ENCODE assay signal across 27 cellular contexts in the genomic region with DNA sequence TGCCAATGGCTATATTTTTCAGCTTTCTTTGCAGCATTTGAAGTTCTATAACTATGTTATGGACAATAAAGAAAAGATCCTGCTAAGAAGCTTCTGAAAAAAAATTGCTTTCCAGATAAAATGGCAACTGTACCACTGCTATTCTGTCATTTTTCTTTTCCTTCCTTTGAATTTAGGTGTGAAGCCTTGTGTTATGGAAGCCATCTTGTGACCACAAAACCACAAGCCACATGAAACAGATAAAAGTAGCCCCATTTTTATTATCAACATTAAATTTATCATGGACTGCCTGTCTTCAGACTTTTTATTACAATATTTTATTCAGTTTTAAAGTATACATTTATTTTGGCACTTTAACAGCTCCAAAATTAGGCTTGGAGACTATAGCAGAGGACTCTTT.
"Had no signal": no experiment of that assay in that cellular context is flagged by ENCODE, and none has a peak within 500 bp of the region (broad histone marks: within the 10 kb centered on the region; RNA-seq: fewer than 3 reads in every experiment).

No MANE protein-coding gene starts in this region.

- H3K27me3 ChIP-seq: breast epithelium, Peyer's patch, SJCRH30 had no signal

- H3K4me3 ChIP-seq: breast epithelium, Peyer's patch, SJCRH30 had no signal

- DNase-seq: activated CD4-positive, alpha-beta memory T cell treated with anti-CD3 and anti-CD28 coated beads, Interleukin-2, amount 10 ng/mL, durations not matched to agents 7 days and 5 days; activated CD4-positive, alpha-beta T cell treated with anti-CD3 and anti-CD28 coated beads for 36 hours; activated CD4-positive, alpha-beta T cell treated with anti-CD3 and anti-CD28 coated beads, Interleukin-2, amount 50 U/mL, for 1 hour; activated gamma-delta T cell; activated naive CD4-positive, alpha-beta T cell treated with anti-CD3 and anti-CD28 coated beads for 36 hours; activated T-cell treated with anti-CD3 and anti-CD28 coated beads for 4 hours; activated T-cell treated with anti-CD3 and anti-CD28 coated beads, Interleukin-2, amount 50 U/mL, for 48 hours; anterior cingulate cortex; caudate nucleus; Kasumi-1; KBM-7; NCI-H1105; NCI-H1436; NCI-H187; NCI-H2081; NCI-H446; NCI-H524; Peyer's patch; Right ventricle myocardium superior; SJCRH30; SK-N-SH; WERI-Rb-1 had no signal

- H3K4me2 ChIP-seq: SK-N-SH had no signal

- H3K4me1 ChIP-seq: breast epithelium, Peyer's patch had no signal

- H3K36me3 Mint-ChIP-seq: activated naive CD8-positive, alpha-beta T cell had no signal

- H3K36me3 ChIP-seq: breast epithelium, Peyer's patch, SJCRH30, WERI-Rb-1 had no signal

- H3K27ac Mint-ChIP-seq: activated CD4-positive, alpha-beta memory T cell treated with anti-CD3 and anti-CD28 coated beads, Interleukin-2, amount 10 ng/mL, durations not matched to agents 7 days and 5 days; activated CD4-positive, alpha-beta T cell treated with anti-CD3 and anti-CD28 coated beads for 36 hours; activated naive CD4-positive, alpha-beta T cell treated with anti-CD3 and anti-CD28 coated beads for 36 hours; activated naive CD8-positive, alpha-beta T cell; activated T-helper 17 cell treated with anti-CD3 and anti-CD28 coated beads, Interleukin-2, amount 50 U/mL, for 72 hours; T-helper 1 cell treated with Interleukin-12 subunit alpha and Interleukin-12 subunit beta and Interleukin-4 antibody, amounts not matched to agents 30 μg/mL and 1 μg/mL, for 36 hours had no signal

- H3K9me2 ChIP-seq: SK-N-SH had no signal

- H3K9me3 ChIP-seq: breast epithelium, Peyer's patch, SJCRH30, SK-N-SH had no signal

- H3K9me3 Mint-ChIP-seq: activated CD4-positive, alpha-beta memory T cell treated with anti-CD3 and anti-CD28 coated beads, Interleukin-2, amount 10 ng/mL, durations not matched to agents 7 days and 5 days; activated naive CD4-positive, alpha-beta T cell treated with anti-CD3 and anti-CD28 coated beads for 36 hours; activated T-helper 17 cell treated with anti-CD3 and anti-CD28 coated beads, Interleukin-2, amount 50 U/mL, for 72 hours; T-helper 1 cell treated with Interleukin-12 subunit alpha and Interleukin-12 subunit beta and Interleukin-4 antibody, amounts not matched to agents 30 μg/mL and 1 μg/mL, for 36 hours had no signal

- H3K4me3 Mint-ChIP-seq: activated CD4-positive, alpha-beta memory T cell treated with anti-CD3 and anti-CD28 coated beads, Interleukin-2, amount 10 ng/mL, durations not matched to agents 7 days and 5 days; activated CD4-positive, alpha-beta T cell treated with anti-CD3 and anti-CD28 coated beads for 36 hours; activated naive CD4-positive, alpha-beta T cell treated with anti-CD3 and anti-CD28 coated beads for 36 hours; activated naive CD8-positive, alpha-beta T cell; activated T-helper 17 cell treated with anti-CD3 and anti-CD28 coated beads, Interleukin-2, amount 50 U/mL, for 72 hours; T-helper 1 cell treated with Interleukin-12 subunit alpha and Interleukin-12 subunit beta and Interleukin-4 antibody, amounts not matched to agents 30 μg/mL and 1 μg/mL, for 36 hours had no signal

- H3K27ac ChIP-seq: breast epithelium, Peyer's patch, RWPE1, SJCRH30, WERI-Rb-1 had no signal

- H3K9ac ChIP-seq: SK-N-SH had no signal

- H3K4me1 Mint-ChIP-seq: activated CD4-positive, alpha-beta memory T cell treated with anti-CD3 and anti-CD28 coated beads, Interleukin-2, amount 10 ng/mL, durations not matched to agents 7 days and 5 days; activated T-helper 17 cell treated with anti-CD3 and anti-CD28 coated beads, Interleukin-2, amount 50 U/mL, for 72 hours had no signal
